In genomic region chr17:82613283-82614094, GRCh38 we compare ENCODE assay signal across 14 cellular contexts. TPM values are rescaled to one million over a fixed set of nuclear protein-coding genes. Genes with fewer than 3 reads are reported as not detected.
A peak's percentile ranks its signal among the peaks of the same experiment; 100 is the strongest.
DNase-seq lines count a peak whose midpoint lies in the region; ATAC-seq, FAIRE-seq and TF ChIP-seq lines count a peak whose summit lies in the region.
"Had no signal": no experiment of that assay in that cellular context is flagged by ENCODE, and none has a peak within 500 bp of the region (broad histone marks: within the 10 kb centered on the region; RNA-seq: fewer than 3 reads in every experiment).

No MANE protein-coding gene starts in this region.

- DNase-seq in BE2C (peak; percentile 77), brain microvascular endothelial cell (no peak), HepG2 (ENCODE audit: low spot score) (no peak), hippocampal formation (lab: John Stamatoyannopoulos, UW) (no peak), NCI-H2029 treated with DMSO at 0.1 percent for 48 hours (lab: John Stamatoyannopoulos, UW) (no peak), uterus (no peak)
- DNase-seq: activated CD4-positive, CD25-positive, alpha-beta regulatory T cell; activated gamma-delta T cell treated with Interleukin-2 at 50 U/mL for 16 hours; NCI-H187 treated with DMSO at 0.1 percent for 48 hours; SIG-M5; stimulated activated CD4-positive, alpha-beta T cell treated with anti-CD3 and anti-CD28 coated beads, Interleukin-12 subunit alpha, Interleukin-12 subunit beta, amount 100 ng/mL, for 4 hours had no signal

- TF ChIP-seq POLR2A in HepG2 (IDR thresholded peaks at IDR 0.05; ENCODE audit: insufficient read depth in 1 of 2, low read depth in 2 of 2, low read length in 2 of 2), result no peak
- TF ChIP-seq POLR2A in uterus (IDR thresholded peaks at IDR 0.05), result no peak

- H2AFZ ChIP-seq in HepG2 (ENCODE audit: low read length), result no peak overlapping the region

- H3K27ac ChIP-seq in HUES64 (ENCODE audit: low read depth, low read length) (0 out of 2 replicates have a peak overlapping the region, but pooled peaks have one; percentile 6), brain microvascular endothelial cell (no peak overlapping the region), HepG2 (ENCODE audit: extremely low read length, insufficient read depth, low read length) (no peak overlapping the region), uterus (no peak overlapping the region)
- H3K27ac ChIP-seq: coronary artery had no signal

- in situ Hi-C loops in brain microvascular endothelial cell (cut with HindIII; ENCODE audit: low pct_ligation_motif_present, low sequenced_read_pairs), result no loop called here
- in situ Hi-C loops in HepG2 (cut with HindIII; ENCODE audit: extremely low pct_ligation_motif_present, low pct_unique_long_range_greater_than_20kb), result no loop called here

- CTCF ChIA-PET in HepG2 (lab: Yijun Ruan, JAX; ENCODE audit: low intra/inter-chr PET ratio, low total read pairs), result no interaction called here

- TF ChIP-seq RAD21 in HepG2 (CRISPR knock-in tag; IDR thresholded peaks at IDR 0.05), result no peak

- intact Hi-C loops in HepG2 (cut with micrococcal nuclease; ENCODE audit: unreplicated experiment), result no loop called here
- intact Hi-C loops in uterus (cut with DNase I; ENCODE audit: low total_unique reads), result no loop called here

- H3K4me3 ChIP-seq in BE2C (ENCODE audit: low read depth, low read length) (no peak overlapping the region), HUES64 (ENCODE audit: low read length) (no peak overlapping the region), brain microvascular endothelial cell (ENCODE audit: low read depth, low read length) (no peak overlapping the region), HepG2 (replicated peaks in 1 of 3; ENCODE audit: insufficient read depth in 1 of 3, low read depth in 2 of 3, low read length in 3 of 3) (no peak overlapping the region), uterus (no peak overlapping the region)
- H3K4me3 ChIP-seq: coronary artery had no signal

- no peaks in the 10 kb centered on the region for H3K9me3 ChIP-seq in BE2C
- H3K9me3 ChIP-seq in HUES64 (ENCODE audit: insufficient read depth, low read depth, low read length), result no peaks in the 10 kb centered on the region
- no peaks in the 10 kb centered on the region for H3K9me3 ChIP-seq in HepG2 (ENCODE audit: low read length)
- H3K9me3 ChIP-seq in uterus, result no peaks in the 10 kb centered on the region

- H3K9ac ChIP-seq in HUES64 (ENCODE audit: low read depth, low read length), result no peak overlapping the region
- no peak overlapping the region for H3K9ac ChIP-seq in HepG2 (ENCODE audit: insufficient read depth, low read depth, low read length)

- H4K20me1 ChIP-seq in HepG2 (ENCODE audit: insufficient read depth, low read length), result no peaks in the 10 kb centered on the region

- TF ChIP-seq CTCF in BE2C (IDR thresholded peaks at IDR 0.05; ENCODE audit: low read depth, low read length) (peak; percentile 16; the same call in 1 of the 2 replicates), brain microvascular endothelial cell (IDR thresholded peaks at IDR 0.05; ENCODE audit: low read depth, low read length, missing control alignments) (peak; percentile 41), HepG2 (CRISPR knock-in tag; IDR thresholded peaks at IDR 0.05) (no peak), uterus (IDR thresholded peaks at IDR 0.05) (no peak)

- no TSS peak for BruUV-seq in HepG2 (replicated peaks; lab: Mats Ljungman, UMichigan)

- H3K27me3 ChIP-seq in BE2C (no peaks in the 10 kb centered on the region), HUES64 (ENCODE audit: insufficient read depth, low read length) (no peaks in the 10 kb centered on the region), brain microvascular endothelial cell (replicated peaks) (no peaks in the 10 kb centered on the region), HepG2 (ENCODE audit: control insufficient read depth in 1 of 2, insufficient read depth in 2 of 2, low read length in 2 of 2) (no peaks in the 10 kb centered on the region), uterus (no peaks in the 10 kb centered on the region)

- TF ChIP-seq EP300 in HepG2 (IDR thresholded peaks at IDR 0.05; ENCODE audit: low read depth in 2 of 2, low read length in 2 of 2) (no peak), HepG2 (CRISPR knock-in tag; IDR thresholded peaks at IDR 0.05; ENCODE audit: borderline replicate concordance) (no peak)

- WGBS in HUES64, result 94% methylated on average over 37 of the region's 37 CpGs
- WGBS in HepG2 (ENCODE audit: low lambda C conversion rate), result 96% methylated on average over 37 of the region's 37 CpGs

- H3K36me3 ChIP-seq in BE2C (peaks cover 52% of the 10 kb centered on the region), HUES64 (ENCODE audit: insufficient read depth, low read length) (peaks cover 60% of the 10 kb centered on the region), brain microvascular endothelial cell (replicated peaks) (peaks cover 50% of the 10 kb centered on the region), HepG2 (replicated peaks in 1 of 2; ENCODE audit: control insufficient read depth in 1 of 2, insufficient read depth in 2 of 2, low read length in 2 of 2) (peaks cover 28 to 39% of the 10 kb centered on the region in 2 experiments), uterus (no peaks in the 10 kb centered on the region)

- ATAC-seq in HepG2, result peak; percentile 76
- ATAC-seq in HG03565 (IDR thresholded peaks at IDR 0.05; ENCODE audit: unreplicated experiment), result no peak

- H3K4me1 ChIP-seq in BE2C (peaks cover 5% of the 10 kb centered on the region), HUES64 (ENCODE audit: insufficient read depth, low read length) (no peaks in the 10 kb centered on the region), HepG2 (ENCODE audit: insufficient read depth, low read length) (no peaks in the 10 kb centered on the region), uterus (no peaks in the 10 kb centered on the region)

- POLR2A ChIA-PET in HepG2 (lab: Yijun Ruan, JAX), result no interaction called here

- no peaks in the 10 kb centered on the region for H3K79me2 ChIP-seq in HepG2 (ENCODE audit: insufficient read depth, low read length)

- H3K4me2 ChIP-seq in HepG2 (ENCODE audit: low read depth, low read length), result no peak overlapping the region

- FAIRE-seq in HepG2 (lab: Jason Lieb, UNC), result no peak

TF ChIP-seq in HepG2, 621 proteins besides CTCF, POLR2A, EP300 and RAD21 (continues in another document):
- TF ChIP-seq NFE2L2 (IDR thresholded peaks at IDR 0.05; ENCODE audit: low read length) (no peak), NCOR1 (IDR thresholded peaks at IDR 0.05; ENCODE audit: borderline replicate concordance, low read length) (no peak), ZNF33A (CRISPR knock-in tag; IDR thresholded peaks at IDR 0.05; ENCODE audit: borderline replicate concordance) (no peak), AGO1 (IDR thresholded peaks at IDR 0.05; ENCODE audit: low read depth, low read length, poor library complexity, severe bottlenecking) (peak; percentile 76), ZNF414 (CRISPR knock-in tag; IDR thresholded peaks at IDR 0.05) (no peak), ZSCAN31 (CRISPR knock-in tag; IDR thresholded peaks at IDR 0.05; ENCODE audit: low read depth) (no peak), FOXJ3 (CRISPR knock-in tag; IDR thresholded peaks at IDR 0.05; ENCODE audit: borderline replicate concordance) (no peak), PRPF4 (IDR thresholded peaks at IDR 0.05; ENCODE audit: low read depth, low read length, poor library complexity, severe bottlenecking) (no peak), ZNF24 (IDR thresholded peaks at IDR 0.05) (no peak), AGO2 (optimal IDR thresholded peaks at IDR 0.05; ENCODE audit: low read depth, low read length) (peak; percentile 87), AKAP8 (CRISPR knock-in tag; IDR thresholded peaks at IDR 0.05) (peak; percentile 94), NONO (IDR thresholded peaks at IDR 0.05) (no peak), NONO (CRISPR knock-in tag; conservative IDR thresholded peaks at IDR 0.05) (0 out of 2 replicates have a peak, but pooled peaks have one; percentile 26), HNRNPLL (IDR thresholded peaks at IDR 0.05; ENCODE audit: low read depth, low read length, poor library complexity, severe bottlenecking) (no peak), POLR2G (IDR thresholded peaks at IDR 0.05; ENCODE audit: low read depth, low read length) (peak; percentile 55)

RNA-seq across cellular contexts. Expression of gene WDR45B, which starts 34.8 kb away (rescaled TPM):
- polyA plus RNA-seq in BE2C (2012; ENCODE audit: insufficient read depth, insufficient read length, low read depth), result 200 TPM
- polyA plus RNA-seq in HUES64 (2013, experiment 1 of 2), result 73.4 TPM
- polyA plus RNA-seq in HUES64 (2013, experiment 2 of 2), result 80.1 TPM
- 86.2 and 88.8 TPM in 2 replicates for total RNA-seq in HepG2 (2016; rRNA removed; fragmentation: Illumina TruSeq; extraction: Trizol)
- 59.9 and 62.3 TPM in 2 replicates for total RNA-seq in HepG2 (2016; cell fraction: cytosol; rRNA removed; fragmentation: Illumina TruSeq; extraction: Trizol; ENCODE audit: low read depth)
- total RNA-seq in HepG2 (2016; cell fraction: insoluble cytoplasmic fraction; rRNA removed; fragmentation: Illumina TruSeq; extraction: Trizol), result 80.2 and 87.6 TPM in 2 replicates
- total RNA-seq in HepG2 (2016; cell fraction: membrane; rRNA removed; fragmentation: Illumina TruSeq; extraction: Trizol), result 148 and 149 TPM in 2 replicates
- 45.2 and 55.4 TPM in 2 replicates for total RNA-seq in HepG2 (2016; cell fraction: nucleus; rRNA removed; fragmentation: Illumina TruSeq; extraction: Trizol)
- polyA plus RNA-seq in HepG2 (2011; rRNA removed), result 153 and 155 TPM in 2 replicates
- 121 and 131 TPM in 2 replicates for polyA plus RNA-seq in HepG2 (2011; cell fraction: cytosol; rRNA removed)
- polyA plus RNA-seq in HepG2 (2011; cell fraction: nucleus; rRNA removed), result 186 and 214 TPM in 2 replicates
- 124 and 164 TPM in 2 replicates for polyA plus RNA-seq in HepG2 (2012)
- polyA plus RNA-seq in HepG2 (2016; cell fraction: cytosol; fragmentation: Illumina TruSeq; extraction: Trizol; ENCODE audit: low read depth), result 65.9 and 70.7 TPM in 2 replicates
- polyA plus RNA-seq in HepG2 (2016; cell fraction: insoluble cytoplasmic fraction; fragmentation: Illumina TruSeq; extraction: Trizol; ENCODE audit: low read depth), result 89.4 and 101 TPM in 2 replicates
- polyA plus RNA-seq in HepG2 (2016; cell fraction: membrane; fragmentation: Illumina TruSeq; extraction: Trizol; ENCODE audit: low read depth), result 129 and 138 TPM in 2 replicates
- polyA plus RNA-seq in HepG2 (2016; cell fraction: nucleus; fragmentation: Illumina TruSeq; extraction: Trizol; ENCODE audit: insufficient read depth, low read depth), result 81.4 and 81.5 TPM in 2 replicates
- polyA minus RNA-seq in HepG2 (2011; rRNA and poly(A)+ RNA removed; ENCODE audit: low replicate concordance), result 68.7 and 113 TPM in 2 replicates
- 60.7 and 64.4 TPM in 2 replicates for polyA minus RNA-seq in HepG2 (2011; cell fraction: cytosol; rRNA and poly(A)+ RNA removed)
- polyA minus RNA-seq in HepG2 (2011; cell fraction: nucleus; rRNA and poly(A)+ RNA removed), result 61.5 and 68.1 TPM in 2 replicates
- total RNA-seq in uterus, result 100 to 1,000 TPM in 1 of 4 donors, 10 to 100 TPM in 3; 56.5 to 111 (median 85.4) TPM

Comparison
In these comparisons a context has a peak if more than half of its experiments do, and no peak if none do; other contexts are left out.
1. CTCF ChIP-seq: peak in BE2C (single experiment) and brain microvascular endothelial cell (single experiment); none in HepG2 (single experiment) and uterus (0 of 4).